18 cellular contexts compared by ENCODE assay signal in genomic region chr11:134882141-134882540, GRCh38.
"Had no signal": no experiment of that assay in that cellular context is flagged by ENCODE, and none has a peak within 500 bp of the region (broad histone marks: within the 10 kb centered on the region; RNA-seq: fewer than 3 reads in every experiment).

No MANE protein-coding gene starts in this region.

- ATAC-seq: activated CD4-positive, CD25-positive, alpha-beta regulatory T cell treated with anti-CD3 and anti-CD28 coated beads, Interleukin-2, amount 50 U/mL, for 24 hours; activated CD8-positive, alpha-beta T cell treated with anti-CD3 and anti-CD28 coated beads for 36 hours; activated T-cell treated with anti-CD3 and anti-CD28 coated beads, Interleukin-2, amount 50 U/mL, for 72 hours had no signal

- H3K36me3 Mint-ChIP-seq: activated naive CD4-positive, alpha-beta T cell treated with anti-CD3 and anti-CD28 coated beads, Interleukin-2, amount 50 U/mL, for 24 hours had no signal

- H3K27ac Mint-ChIP-seq: activated CD8-positive, alpha-beta T cell treated with anti-CD3 and anti-CD28 coated beads for 36 hours; activated naive CD4-positive, alpha-beta T cell treated with anti-CD3 and anti-CD28 coated beads, Interleukin-2, amount 50 U/mL, for 24 hours; activated T-cell treated with anti-CD3 and anti-CD28 coated beads, Interleukin-2, amount 50 U/mL, for 72 hours; T-helper 1 cell treated with Interleukin-12 subunit alpha and Interleukin-12 subunit beta and Interleukin-4 antibody, amounts not matched to agents 30 μg/mL and 1 μg/mL, for 36 hours had no signal

- H3K4me1 Mint-ChIP-seq: activated naive CD4-positive, alpha-beta T cell treated with anti-CD3 and anti-CD28 coated beads, Interleukin-2, amount 50 U/mL, for 24 hours had no signal

- DNase-seq: activated CD4-positive, alpha-beta T cell treated with anti-CD3 and anti-CD28 coated beads for 4 hours; activated CD8-positive, alpha-beta memory T cell treated with anti-CD3 and anti-CD28 coated beads, Interleukin-2, amount 50 U/mL, for 4 hours; activated CD8-positive, alpha-beta T cell treated with anti-CD3 and anti-CD28 coated beads for 36 hours; activated naive CD4-positive, alpha-beta T cell; activated T-cell treated with anti-CD3 and anti-CD28 coated beads, Interleukin-2, amount 50 U/mL, for 72 hours; aorta; central memory CD4-positive, alpha-beta T cell; NCI-H1092; NCI-H2081 treated with DMSO at 0.1 percent for 48 hours; NCI-H446; NCI-H526 treated with DMSO at 0.1 percent for 48 hours; Peyer's patch; Right ventricle myocardium superior; SJCRH30; SK-N-SH had no signal

- H3K9me3 Mint-ChIP-seq: activated CD8-positive, alpha-beta T cell treated with anti-CD3 and anti-CD28 coated beads for 36 hours; activated naive CD4-positive, alpha-beta T cell treated with anti-CD3 and anti-CD28 coated beads, Interleukin-2, amount 50 U/mL, for 24 hours; activated T-cell treated with anti-CD3 and anti-CD28 coated beads, Interleukin-2, amount 50 U/mL, for 72 hours; T-helper 1 cell treated with Interleukin-12 subunit alpha and Interleukin-12 subunit beta and Interleukin-4 antibody, amounts not matched to agents 30 μg/mL and 1 μg/mL, for 36 hours had no signal

- H3K4me3 Mint-ChIP-seq: activated CD8-positive, alpha-beta T cell treated with anti-CD3 and anti-CD28 coated beads for 36 hours; activated naive CD4-positive, alpha-beta T cell treated with anti-CD3 and anti-CD28 coated beads, Interleukin-2, amount 50 U/mL, for 24 hours; activated T-cell treated with anti-CD3 and anti-CD28 coated beads, Interleukin-2, amount 50 U/mL, for 72 hours; T-helper 1 cell treated with Interleukin-12 subunit alpha and Interleukin-12 subunit beta and Interleukin-4 antibody, amounts not matched to agents 30 μg/mL and 1 μg/mL, for 36 hours had no signal
